8 cellular contexts compared by ENCODE assay signal in genomic region chrX:43557792-43558191, GRCh38.
DNase-seq lines count a peak whose midpoint lies in the region; ATAC-seq, FAIRE-seq and TF ChIP-seq lines count a peak whose summit lies in the region.

No MANE protein-coding gene starts in this region.

- in situ Hi-C loops in IMR-90 (cut with MboI; ENCODE audit: low sequenced_read_pairs) = no loop called here

- H4K8ac ChIP-seq in IMR-90 (ENCODE audit: low read depth in 2 of 2, low read length in 2 of 2) = no peak overlapping the region

- no peak overlapping the region for H3K27ac ChIP-seq in IMR-90 (ENCODE audit: insufficient read depth, low read length)

- ATAC-seq in IMR-90 (ENCODE audit: low read depth) = peak; percentile 59; the same call in 1 of the 2 replicates
- ATAC-seq in GM21528 (IDR thresholded peaks at IDR 0.05; ENCODE audit: low FRiP score, unreplicated experiment) = no peak

- TF ChIP-seq CTCF in IMR-90 (conservative IDR thresholded peaks at IDR 0.05; ENCODE audit: low read depth, low read length) = peak; percentile 61

- H3K79me1 ChIP-seq in IMR-90 (ENCODE audit: low read depth in 1 of 2, low read length in 2 of 2) = no peaks in the 10 kb centered on the region

- H2BK20ac ChIP-seq in IMR-90 (ENCODE audit: low read depth, low read length) = no peak overlapping the region

- intact Hi-C loops in IMR-90 (cut with micrococcal nuclease) = loop anchor here (1.0 to 10.0 kb wide), 6 partner anchors 203 to 2000 kb away; partner anchors contain the start of gene CASK

- TF ChIP-seq RAD21 in IMR-90 (IDR thresholded peaks at IDR 0.05; ENCODE audit: low read length) = peak; percentile 56

- no peak overlapping the region for H3K4me2 ChIP-seq in IMR-90 (ENCODE audit: low read depth, low read length)

- POLR2A ChIA-PET in IMR-90 (lab: Charles Lee; ENCODE audit: unreplicated experiment) = no interaction called here

- H3K56ac ChIP-seq in IMR-90 (ENCODE audit: extremely low read depth, insufficient read depth, low read length) = no peak overlapping the region

- no peak for TF ChIP-seq POLR2A in IMR-90 (IDR thresholded peaks at IDR 0.05; ENCODE audit: low read depth, low read length)

- H3K23ac ChIP-seq in IMR-90 (ENCODE audit: low read depth, low read length) = no peak overlapping the region

- no CpG with 5 or more reads among the region's 4 CpGs for WGBS in IMR-90 (ENCODE audit: extremely low coverage in 2 of 2, insufficient read length in 1 of 2), 2 experiments

- no peak overlapping the region for H4K5ac ChIP-seq in IMR-90 (ENCODE audit: low read depth, low read length)

- no peaks in the 10 kb centered on the region for H3K36me3 ChIP-seq in IMR-90 (ENCODE audit: control insufficient read depth, insufficient read depth, low read length)

- no peak overlapping the region for H3K9ac ChIP-seq in IMR-90 (ENCODE audit: low read depth, low read length)

- no TSS peak for BruUV-seq in IMR-90 (replicated peaks; lab: Mats Ljungman, UMichigan)

- H3K4me3 ChIP-seq in IMR-90 (ENCODE audit: insufficient read depth, low read depth, low read length) = no peak overlapping the region

- no peaks in the 10 kb centered on the region; the same call in 1 of the 2 replicates for H3K27me3 ChIP-seq in IMR-90 (ENCODE audit: control insufficient read depth, insufficient read depth, low read length)

- H4K20me1 ChIP-seq in IMR-90 (ENCODE audit: insufficient read depth, low read length) = no peaks in the 10 kb centered on the region

- no peak for FAIRE-seq in frontal cortex (lab: Jason Lieb, UNC)

- H3K4me1 ChIP-seq in IMR-90 (ENCODE audit: control insufficient read depth, insufficient read depth, low read length) = no peaks in the 10 kb centered on the region

- H2BK120ac ChIP-seq in IMR-90 (ENCODE audit: low read depth, low read length) = no peak overlapping the region

- no peak overlapping the region for H2BK15ac ChIP-seq in IMR-90 (ENCODE audit: low read depth, low read length)

- H2AK9ac ChIP-seq in IMR-90 (replicated peaks; ENCODE audit: low read depth, low read length, poor library complexity) = no peak overlapping the region

- no peaks in the 10 kb centered on the region for H3K9me1 ChIP-seq in IMR-90 (ENCODE audit: insufficient read depth, low read length)

- no peaks in the 10 kb centered on the region for H3K9me3 ChIP-seq in IMR-90 (ENCODE audit: control insufficient read depth, insufficient read depth, low read length)

- H3K14ac ChIP-seq in IMR-90 (replicated peaks; ENCODE audit: low read depth, low read length) = no peak overlapping the region

- no peak overlapping the region for H3K4ac ChIP-seq in IMR-90 (ENCODE audit: low read depth, low read length)

- peak; percentile 45 for DNase-seq in GM03348 (ENCODE audit: low spot score)
- DNase-seq in IMR-90 = peak; percentile 49
- DNase-seq in SHP77 (lab: John Stamatoyannopoulos, UW) = peak; percentile 7 to 18
- DNase-seq in activated effector memory CD4-positive, alpha-beta T cell treated with anti-CD3 and anti-CD28 coated beads, Interleukin-2, amount 50 U/mL, for 16 hours = peak; percentile 79
- peak; percentile 6 to 18 for DNase-seq in frontal cortex (ENCODE audit: low spot score in 2 of 2)
- DNase-seq in pons (ENCODE audit: low spot score) = peak; percentile 36
- DNase-seq in DMS79 (lab: John Stamatoyannopoulos, UW) = no peak

- no peak overlapping the region for H2BK5ac ChIP-seq in IMR-90 (ENCODE audit: low read depth, low read length, poor library complexity, severe bottlenecking)

- no peak overlapping the region for H2AK5ac ChIP-seq in IMR-90 (ENCODE audit: low read depth, low read length)

- no peak overlapping the region for H4K91ac ChIP-seq in IMR-90 (ENCODE audit: insufficient read depth, low read depth, low read length)

- dilution Hi-C loops in IMR-90 (cut with HindIII; ENCODE audit: low sequenced_read_pairs, unreplicated experiment) = no loop called here

- CTCF ChIA-PET in IMR-90 (lab: Yijun Ruan, JAX) = no interaction called here

- no peak overlapping the region for H2AFZ ChIP-seq in IMR-90 (replicated peaks; ENCODE audit: low read length, poor library complexity)

- no peak overlapping the region for H3K18ac ChIP-seq in IMR-90 (ENCODE audit: low read depth, low read length)

TF ChIP-seq in IMR-90, 13 proteins besides CTCF, POLR2A, EP300 and RAD21:
- peak; percentile 59 for TF ChIP-seq SMC3 (IDR thresholded peaks at IDR 0.05; ENCODE audit: low read depth, low read length)
- no peak for TF ChIP-seq USF2 (IDR thresholded peaks at IDR 0.05; ENCODE audit: low read depth, low read length)
